In the genomic region with DNA sequence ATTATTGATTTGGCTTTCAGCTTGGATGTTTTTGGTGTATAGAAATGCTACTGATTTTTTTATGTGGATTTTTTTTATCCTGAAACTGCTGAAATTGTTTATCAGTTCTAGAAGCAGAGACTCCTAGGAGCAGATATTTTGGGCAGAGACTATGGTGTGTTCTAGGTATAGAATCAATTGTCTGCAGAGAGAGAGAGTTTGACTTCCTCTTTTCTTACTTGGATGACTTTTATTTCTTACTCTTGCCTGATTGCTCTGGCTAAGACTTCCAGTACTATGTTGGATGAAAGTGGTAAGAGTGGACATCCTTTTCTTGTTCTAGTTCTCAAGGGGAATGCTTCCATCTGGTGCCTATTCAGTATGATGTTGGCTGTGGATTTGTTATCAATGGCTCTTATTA, we compare ENCODE assay signal across 1 cellular context.
TF ChIP-seq lines count a peak whose summit lies in the region.

No MANE protein-coding gene starts in this region.

TF ChIP-seq in GM12878, 131 proteins besides CTCF, POLR2A, EP300 and RAD21 (continued from another document):
- TF ChIP-seq, protein P1, sequence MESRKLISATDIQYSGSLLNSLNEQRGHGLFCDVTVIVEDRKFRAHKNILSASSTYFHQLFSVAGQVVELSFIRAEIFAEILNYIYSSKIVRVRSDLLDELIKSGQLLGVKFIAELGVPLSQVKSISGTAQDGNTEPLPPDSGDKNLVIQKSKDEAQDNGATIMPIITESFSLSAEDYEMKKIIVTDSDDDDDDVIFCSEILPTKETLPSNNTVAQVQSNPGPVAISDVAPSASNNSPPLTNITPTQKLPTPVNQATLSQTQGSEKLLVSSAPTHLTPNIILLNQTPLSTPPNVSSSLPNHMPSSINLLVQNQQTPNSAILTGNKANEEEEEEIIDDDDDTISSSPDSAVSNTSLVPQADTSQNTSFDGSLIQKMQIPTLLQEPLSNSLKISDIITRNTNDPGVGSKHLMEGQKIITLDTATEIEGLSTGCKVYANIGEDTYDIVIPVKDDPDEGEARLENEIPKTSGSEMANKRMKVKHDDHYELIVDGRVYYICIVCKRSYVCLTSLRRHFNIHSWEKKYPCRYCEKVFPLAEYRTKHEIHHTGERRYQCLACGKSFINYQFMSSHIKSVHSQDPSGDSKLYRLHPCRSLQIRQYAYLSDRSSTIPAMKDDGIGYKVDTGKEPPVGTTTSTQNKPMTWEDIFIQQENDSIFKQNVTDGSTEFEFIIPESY (IDR thresholded peaks at IDR 0.05), result no peak
- peak; percentile 50; the same call in 1 of the 2 replicates for TF ChIP-seq SPI1 (IDR thresholded peaks at IDR 0.05; ENCODE audit: borderline replicate concordance, insufficient read depth, low read depth, low read length)
- TF ChIP-seq, protein P2, sequence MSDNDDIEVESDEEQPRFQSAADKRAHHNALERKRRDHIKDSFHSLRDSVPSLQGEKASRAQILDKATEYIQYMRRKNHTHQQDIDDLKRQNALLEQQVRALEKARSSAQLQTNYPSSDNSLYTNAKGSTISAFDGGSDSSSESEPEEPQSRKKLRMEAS (IDR thresholded peaks at IDR 0.05; ENCODE audit: low read depth, low read length), result no peak
- no peak for TF ChIP-seq ETV6 (conservative IDR thresholded peaks at IDR 0.05 in 1 of 2, IDR thresholded peaks at IDR 0.05 in 1 of 2; ENCODE audit: borderline replicate concordance in 1 of 2, low read depth in 1 of 2)
- TF ChIP-seq CHD2 (IDR thresholded peaks at IDR 0.05; ENCODE audit: borderline replicate concordance, low read depth, low read length), result no peak
